In genomic region chr3:35638640-35639250, GRCh38 we compare ENCODE assay signal across 1 cellular context.
TF ChIP-seq lines count a peak whose summit lies in the region.

No MANE protein-coding gene starts in this region.

TF ChIP-seq in H1, 55 proteins besides CTCF, POLR2A, EP300 and RAD21 (continued from another document):
- no peak for TF ChIP-seq ATF3 (IDR thresholded peaks at IDR 0.05; ENCODE audit: insufficient read depth, low read depth, low read length)
- TF ChIP-seq TAF1 (IDR thresholded peaks at IDR 0.05; ENCODE audit: low read depth, low read length), result no peak
- no peak for TF ChIP-seq EZH2 (IDR thresholded peaks at IDR 0.05; ENCODE audit: low read depth, low read length, severe bottlenecking)
- no peak for TF ChIP-seq POU5F1 (IDR thresholded peaks at IDR 0.05; ENCODE audit: low read depth, low read length)
- TF ChIP-seq CHD2 (IDR thresholded peaks at IDR 0.05; ENCODE audit: low read length), result no peak
